17 cellular contexts compared by ENCODE assay signal in the genomic region with DNA sequence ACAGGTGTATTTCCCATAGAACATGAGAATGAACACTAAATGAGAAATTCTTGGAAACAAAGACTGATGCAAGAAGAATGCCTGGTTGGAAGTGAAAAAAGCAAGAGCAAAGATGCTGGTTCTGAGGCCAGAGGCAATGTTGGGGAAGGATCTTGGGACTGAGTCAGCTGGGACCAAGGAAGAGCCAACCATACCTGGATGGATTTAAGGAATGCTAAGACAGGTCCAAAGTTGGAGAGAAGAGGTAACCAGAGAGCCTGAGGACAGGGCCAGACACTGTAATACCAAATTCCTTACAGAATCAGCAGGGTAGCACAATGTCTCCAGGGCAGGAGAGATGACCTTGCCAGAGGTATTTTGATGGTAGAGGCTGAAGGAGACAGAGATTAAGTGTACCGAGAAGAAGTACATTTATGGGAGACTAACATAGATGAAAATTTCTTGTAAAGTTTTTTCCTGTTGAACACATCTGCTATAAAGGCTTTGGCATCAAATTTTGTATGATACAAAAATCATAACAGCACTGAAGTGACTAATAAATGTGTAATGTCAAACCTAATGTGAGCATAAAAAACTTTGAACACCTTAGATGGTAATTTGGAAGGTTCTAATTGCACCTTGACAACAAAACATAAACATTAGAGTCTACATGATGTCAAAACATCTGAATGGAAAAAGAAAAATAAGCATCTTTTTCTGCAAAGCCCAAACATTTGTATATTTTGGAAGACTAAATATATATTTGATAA.
A peak's percentile ranks its signal among the peaks of the same experiment; 100 is the strongest.
DNase-seq lines count a peak whose midpoint lies in the region; ATAC-seq, FAIRE-seq and TF ChIP-seq lines count a peak whose summit lies in the region.
"Had no signal": no experiment of that assay in that cellular context is flagged by ENCODE, and none has a peak within 500 bp of the region (broad histone marks: within the 10 kb centered on the region; RNA-seq: fewer than 3 reads in every experiment).

No MANE protein-coding gene starts in this region.

- dilution Hi-C loops in keratinocyte (cut with MboI; ENCODE audit: extremely low pct_ligation_motif_present, low sequenced_read_pairs), result no loop called here

- intact Hi-C loops in sciatic nerve (cut with DNase I) (no loop called here), ascending aorta (cut with DNase I) (no loop called here)

- H3K27me3 ChIP-seq in SU-DHL-6 (ENCODE audit: low read length), result no peaks in the 10 kb centered on the region
- no peaks in the 10 kb centered on the region for H3K27me3 ChIP-seq in keratinocyte (ENCODE audit: control insufficient read depth, extremely low read depth, insufficient read depth, low read length)
- no peaks in the 10 kb centered on the region for H3K27me3 ChIP-seq in smooth muscle cell (ENCODE audit: low read depth)
- H3K27me3 ChIP-seq in ascending aorta, result no peaks in the 10 kb centered on the region

- H4K20me1 ChIP-seq in SU-DHL-6 (ENCODE audit: low read depth, low read length) (no peaks in the 10 kb centered on the region), keratinocyte (ENCODE audit: control insufficient read depth, extremely low read depth, insufficient read depth, low read length) (no peaks in the 10 kb centered on the region), smooth muscle cell (ENCODE audit: low read depth) (no peaks in the 10 kb centered on the region)

- no peak for TF ChIP-seq CTCF in GM12865 (IDR thresholded peaks at IDR 0.05; ENCODE audit: insufficient read depth, low read depth, low read length, missing control alignments)
- no peak for TF ChIP-seq CTCF in SU-DHL-6 (IDR thresholded peaks at IDR 0.05; ENCODE audit: insufficient read depth, low read length, poor library complexity, severe bottlenecking)
- TF ChIP-seq CTCF in keratinocyte (optimal IDR thresholded peaks at IDR 0.05 in 1 of 3, IDR thresholded peaks at IDR 0.05 in 1 of 3, conservative IDR thresholded peaks at IDR 0.05 in 1 of 3; ENCODE audit: extremely low read depth in 1 of 3, insufficient read depth in 2 of 3, low read length in 3 of 3), result no peak
- TF ChIP-seq CTCF in smooth muscle cell (IDR thresholded peaks at IDR 0.05; ENCODE audit: borderline replicate concordance, insufficient read depth, poor library complexity, severe bottlenecking), result no peak
- TF ChIP-seq CTCF in ascending aorta (IDR thresholded peaks at IDR 0.05), result no peak

- no peaks in the 10 kb centered on the region for H3K36me3 ChIP-seq in SU-DHL-6 (ENCODE audit: low read length)
- no peaks in the 10 kb centered on the region for H3K36me3 ChIP-seq in keratinocyte (ENCODE audit: control insufficient read depth in 2 of 2, extremely low read depth in 1 of 2, insufficient read depth in 2 of 2, low read length in 2 of 2)
- no peaks in the 10 kb centered on the region for H3K36me3 ChIP-seq in smooth muscle cell (ENCODE audit: low read depth)
- H3K36me3 ChIP-seq in ascending aorta, result no peaks in the 10 kb centered on the region

- WGBS in smooth muscle cell (ENCODE audit: low lambda C conversion rate), result 57% methylated on average over 1 of the region's 1 CpG

- H3K9me1 ChIP-seq in keratinocyte (ENCODE audit: control insufficient read depth, extremely low read depth, insufficient read depth, low read length), result peaks cover 5% of the 10 kb centered on the region

- H3F3A ChIP-seq in SU-DHL-6 (ENCODE audit: insufficient read depth), result peaks cover 15% of the 10 kb centered on the region
- H3F3A ChIP-seq in smooth muscle cell (ENCODE audit: low read depth), result peaks cover 15% of the 10 kb centered on the region

- H3K4me3 ChIP-seq in GM12865 (ENCODE audit: low read depth, low read length), result peak overlapping the region; percentile 15
- H3K4me3 ChIP-seq in SU-DHL-6 (ENCODE audit: insufficient read depth, low read length, poor library complexity, severe bottlenecking), result no peak overlapping the region
- no peak overlapping the region for H3K4me3 ChIP-seq in keratinocyte (ENCODE audit: control insufficient read depth in 2 of 3, extremely low read depth in 1 of 3, insufficient read depth in 2 of 3, low read depth in 1 of 3, low read length in 3 of 3)
- H3K4me3 ChIP-seq in smooth muscle cell, result no peak overlapping the region
- no peak overlapping the region for H3K4me3 ChIP-seq in ascending aorta

- H3K27ac ChIP-seq in SU-DHL-6 (ENCODE audit: low read depth, low read length) (no peak overlapping the region), keratinocyte (ENCODE audit: control insufficient read depth, insufficient read depth, low read length) (peak overlapping the region; percentile 65), smooth muscle cell (ENCODE audit: low read depth) (peak overlapping the region; percentile 95), ascending aorta (no peak overlapping the region)

- H3K9ac ChIP-seq in SU-DHL-6 (ENCODE audit: low read length), result no peak overlapping the region
- H3K9ac ChIP-seq in keratinocyte (ENCODE audit: control insufficient read depth, extremely low read depth, insufficient read depth, low read length), result peak overlapping the region; percentile 5
- peak overlapping the region; percentile 75 for H3K9ac ChIP-seq in smooth muscle cell (ENCODE audit: low read depth)

- no peak overlapping the region for H2AFZ ChIP-seq in SU-DHL-6 (ENCODE audit: low read depth, low read length, severe bottlenecking)
- H2AFZ ChIP-seq in keratinocyte (ENCODE audit: control insufficient read depth, low read length), result no peak overlapping the region
- no peak overlapping the region for H2AFZ ChIP-seq in smooth muscle cell (ENCODE audit: low read depth)

- H3K79me2 ChIP-seq in SU-DHL-6 (ENCODE audit: insufficient read depth, low read length), result no peaks in the 10 kb centered on the region
- H3K79me2 ChIP-seq in keratinocyte (ENCODE audit: control insufficient read depth, insufficient read depth, low read length), result no peaks in the 10 kb centered on the region
- H3K79me2 ChIP-seq in smooth muscle cell (ENCODE audit: low read depth), result no peaks in the 10 kb centered on the region

- peaks cover 46% of the 10 kb centered on the region for H3K4me1 ChIP-seq in keratinocyte (ENCODE audit: control insufficient read depth, extremely low read depth, insufficient read depth, low read length)
- peaks cover 25% of the 10 kb centered on the region for H3K4me1 ChIP-seq in smooth muscle cell (ENCODE audit: low read depth)
- peaks cover 0 to 12% of the 10 kb centered on the region in 2 donors for H3K4me1 ChIP-seq in ascending aorta

- H3K4me2 ChIP-seq in SU-DHL-6 (ENCODE audit: low read depth, low read length, poor library complexity, severe bottlenecking), result peak overlapping the region; percentile 43
- H3K4me2 ChIP-seq in keratinocyte (ENCODE audit: control insufficient read depth, extremely low read depth, insufficient read depth, low read depth, low read length), result peak overlapping the region; percentile 12
- peak overlapping the region; percentile 44 for H3K4me2 ChIP-seq in smooth muscle cell

- DNase-seq in GM12865 (ENCODE audit: low read depth), result no peak
- DNase-seq in keratinocyte (ENCODE audit: low read depth, low spot score), result no peak
- no peak for DNase-seq in smooth muscle cell (lab: John Stamatoyannopoulos, UW; ENCODE audit: unreplicated experiment)
- DNase-seq in kidney glomerular epithelial cell (lab: John Stamatoyannopoulos, UW), result no peak
- no peak for DNase-seq in sciatic nerve (ENCODE audit: low spot score)
- DNase-seq in ascending aorta (ENCODE audit: low spot score in 2 of 2), result no peak
- no peak for DNase-seq in DMS114 treated with DMSO at 0.1 percent for 48 hours (lab: John Stamatoyannopoulos, UW; ENCODE audit: unreplicated experiment)
- DNase-seq: activated CD8-positive, alpha-beta memory T cell treated with anti-CD3 and anti-CD28 coated beads, Interleukin-2, amount 50 U/mL, for 4 hours; activated naive CD4-positive, alpha-beta T cell treated with anti-CD3 and anti-CD28 coated beads, Interleukin-2, amount 50 U/mL, for 16 hours; CD4-positive, alpha-beta T cell; GDM1; NCI-H187 treated with DMSO at 0.1 percent for 48 hours; nucleus accumbens; stimulated activated CD4-positive, alpha-beta T cell treated with anti-CD3 and anti-CD28 coated beads, Interleukin-12 subunit alpha, Interleukin-12 subunit beta, amount 100 ng/mL, for 4 hours had no signal

- H3K9me3 ChIP-seq in SU-DHL-6 (ENCODE audit: insufficient read depth, low read length), result no peaks in the 10 kb centered on the region
- no peaks in the 10 kb centered on the region for H3K9me3 ChIP-seq in keratinocyte (ENCODE audit: control insufficient read depth, low read depth, low read length)
- H3K9me3 ChIP-seq in smooth muscle cell (replicated peaks; ENCODE audit: low read depth), result no peaks in the 10 kb centered on the region
- no peaks in the 10 kb centered on the region for H3K9me3 ChIP-seq in ascending aorta

- H3K9me2 ChIP-seq in SU-DHL-6 (replicated peaks; ENCODE audit: insufficient read depth, low read length), result no peaks in the 10 kb centered on the region

- peak; percentile 55 for FAIRE-seq in keratinocyte (lab: Jason Lieb, UNC)
- FAIRE-seq: frontal cortex had no signal

- no peak for ATAC-seq in sciatic nerve
- ATAC-seq: WTC11 had no signal

Comparison
In these comparisons a context has a peak if more than half of its experiments do, and no peak if none do; other contexts are left out.
1. H3K27ac ChIP-seq: peak in keratinocyte (single experiment) and smooth muscle cell (single experiment); none in SU-DHL-6 (single experiment) and ascending aorta (0 of 2).
2. Peak in every context shown above with its lines, with median percentiles within 50 percentile points of each other: H3K4me2 ChIP-seq.